1 cellular context compared by ENCODE assay signal in genomic region chr1:212967767-212968166, GRCh38.
TF ChIP-seq lines count a peak whose summit lies in the region.

No MANE protein-coding gene starts in this region.

TF ChIP-seq in K562, 482 proteins besides CTCF, POLR2A, EP300 and RAD21 (continued from another document and continues in another):
- TF ChIP-seq ZNF592 (IDR thresholded peaks at IDR 0.05) (no peak), NR2F6 (CRISPR knock-in tag; IDR thresholded peaks at IDR 0.05) (no peak), THAP7 (CRISPR knock-in tag; IDR thresholded peaks at IDR 0.05) (no peak), TFAP4 (CRISPR knock-in tag; IDR thresholded peaks at IDR 0.05; ENCODE audit: borderline replicate concordance) (no peak), GABPA (tag; conservative IDR thresholded peaks at IDR 0.05; ENCODE audit: low read depth) (no peak), SRSF7 (optimal IDR thresholded peaks at IDR 0.05; ENCODE audit: low read depth, low read length) (no peak), SAFB (IDR thresholded peaks at IDR 0.05; ENCODE audit: borderline replicate concordance, low read depth, low read length) (no peak), POLR3G (IDR thresholded peaks at IDR 0.05; ENCODE audit: extremely low read depth, insufficient read length, insufficient replicate concordance) (no peak), EP400 (IDR thresholded peaks at IDR 0.05) (no peak), NFRKB (IDR thresholded peaks at IDR 0.05; ENCODE audit: low read depth) (no peak), ZNF347 (CRISPR knock-in tag; IDR thresholded peaks at IDR 0.05; ENCODE audit: low read depth) (no peak), ZFX (CRISPR knock-in tag; IDR thresholded peaks at IDR 0.05) (no peak), MTA1 (IDR thresholded peaks at IDR 0.05; ENCODE audit: borderline replicate concordance) (0 out of 2 replicates have a peak, but pooled peaks have one; percentile 12), HDAC1 (IDR thresholded peaks at IDR 0.05) (peak in 1 of 2 experiments; percentile 44; a peak in 1 of 4 replicates), NBN (IDR thresholded peaks at IDR 0.05; ENCODE audit: low read depth) (no peak), YY1 (IDR thresholded peaks at IDR 0.05; ENCODE audit: borderline replicate concordance in 1 of 3, control insufficient read depth in 1 of 3, extremely low read depth in 1 of 3, insufficient read depth in 3 of 3, insufficient read length in 1 of 3, insufficient replicate concordance in 2 of 3, low read depth in 1 of 3, low read length in 2 of 3) (no peak), ZNF212 (CRISPR knock-in tag; IDR thresholded peaks at IDR 0.05) (no peak), ZNF24 (IDR thresholded peaks at IDR 0.05) (no peak), SRF (CRISPR knock-in tag; IDR thresholded peaks at IDR 0.05) (no peak), HSF4 (CRISPR knock-in tag; IDR thresholded peaks at IDR 0.05; ENCODE audit: borderline replicate concordance) (no peak), ARID1B (IDR thresholded peaks at IDR 0.05) (peak; percentile 43), ZFP36 (IDR thresholded peaks at IDR 0.05; ENCODE audit: low read depth, low read length, partially characterized antibody) (peak; percentile 18), MAFF (IDR thresholded peaks at IDR 0.05; ENCODE audit: low read length) (no peak), RBM34 (IDR thresholded peaks at IDR 0.05; ENCODE audit: borderline replicate concordance, insufficient read depth, low read length) (no peak), MAFG (tag; conservative IDR thresholded peaks at IDR 0.05) (peak; percentile 66), CTBP1 (IDR thresholded peaks at IDR 0.05; ENCODE audit: borderline replicate concordance) (peak; percentile 68), TSC22D4 (tag; IDR thresholded peaks at IDR 0.05) (no peak), KAT7 (CRISPR knock-in tag; IDR thresholded peaks at IDR 0.05; ENCODE audit: borderline replicate concordance) (no peak), ZFP1 (CRISPR knock-in tag; IDR thresholded peaks at IDR 0.05) (no peak), FOXP1 (CRISPR knock-in tag; IDR thresholded peaks at IDR 0.05) (no peak), CREBBP (IDR thresholded peaks at IDR 0.05; ENCODE audit: low read depth, low read length) (no peak), HNRNPLL (IDR thresholded peaks at IDR 0.05; ENCODE audit: low read depth, low read length, poor library complexity, severe bottlenecking) (no peak), ZNF165 (CRISPR knock-in tag; IDR thresholded peaks at IDR 0.05; ENCODE audit: borderline replicate concordance) (no peak), TAF7 (tag; IDR thresholded peaks at IDR 0.05) (no peak), ZEB2 (IDR thresholded peaks at IDR 0.05) (0 out of 2 replicates have a peak, but pooled peaks have one; percentile 43), STAT6 (CRISPR knock-in tag; IDR thresholded peaks at IDR 0.05) (no peak), TARDBP (IDR thresholded peaks at IDR 0.05) (no peak), EWSR1 (IDR thresholded peaks at IDR 0.05; ENCODE audit: borderline replicate concordance, low read depth, partially characterized antibody) (no peak)
- TF ChIP-seq, protein P1, sequence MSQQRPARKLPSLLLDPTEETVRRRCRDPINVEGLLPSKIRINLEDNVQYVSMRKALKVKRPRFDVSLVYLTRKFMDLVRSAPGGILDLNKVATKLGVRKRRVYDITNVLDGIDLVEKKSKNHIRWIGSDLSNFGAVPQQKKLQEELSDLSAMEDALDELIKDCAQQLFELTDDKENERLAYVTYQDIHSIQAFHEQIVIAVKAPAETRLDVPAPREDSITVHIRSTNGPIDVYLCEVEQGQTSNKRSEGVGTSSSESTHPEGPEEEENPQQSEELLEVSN (IDR thresholded peaks at IDR 0.05; ENCODE audit: borderline replicate concordance in 1 of 2, extremely low read depth in 1 of 2, insufficient read depth in 1 of 2, insufficient read length in 1 of 2, low read depth in 1 of 2, low read length in 1 of 2, poor library complexity in 1 of 2, severe bottlenecking in 1 of 2): no peak
- TF ChIP-seq, protein P2, sequence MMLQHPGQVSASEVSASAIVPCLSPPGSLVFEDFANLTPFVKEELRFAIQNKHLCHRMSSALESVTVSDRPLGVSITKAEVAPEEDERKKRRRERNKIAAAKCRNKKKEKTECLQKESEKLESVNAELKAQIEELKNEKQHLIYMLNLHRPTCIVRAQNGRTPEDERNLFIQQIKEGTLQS (IDR thresholded peaks at IDR 0.05): no peak
- TF ChIP-seq, protein P2 (CRISPR knock-in tag; conservative IDR thresholded peaks at IDR 0.05): no peak
- TF ChIP-seq, protein P3, sequence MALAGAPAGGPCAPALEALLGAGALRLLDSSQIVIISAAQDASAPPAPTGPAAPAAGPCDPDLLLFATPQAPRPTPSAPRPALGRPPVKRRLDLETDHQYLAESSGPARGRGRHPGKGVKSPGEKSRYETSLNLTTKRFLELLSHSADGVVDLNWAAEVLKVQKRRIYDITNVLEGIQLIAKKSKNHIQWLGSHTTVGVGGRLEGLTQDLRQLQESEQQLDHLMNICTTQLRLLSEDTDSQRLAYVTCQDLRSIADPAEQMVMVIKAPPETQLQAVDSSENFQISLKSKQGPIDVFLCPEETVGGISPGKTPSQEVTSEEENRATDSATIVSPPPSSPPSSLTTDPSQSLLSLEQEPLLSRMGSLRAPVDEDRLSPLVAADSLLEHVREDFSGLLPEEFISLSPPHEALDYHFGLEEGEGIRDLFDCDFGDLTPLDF (CRISPR knock-in tag; IDR thresholded peaks at IDR 0.05): no peak
- TF ChIP-seq, protein P4, sequence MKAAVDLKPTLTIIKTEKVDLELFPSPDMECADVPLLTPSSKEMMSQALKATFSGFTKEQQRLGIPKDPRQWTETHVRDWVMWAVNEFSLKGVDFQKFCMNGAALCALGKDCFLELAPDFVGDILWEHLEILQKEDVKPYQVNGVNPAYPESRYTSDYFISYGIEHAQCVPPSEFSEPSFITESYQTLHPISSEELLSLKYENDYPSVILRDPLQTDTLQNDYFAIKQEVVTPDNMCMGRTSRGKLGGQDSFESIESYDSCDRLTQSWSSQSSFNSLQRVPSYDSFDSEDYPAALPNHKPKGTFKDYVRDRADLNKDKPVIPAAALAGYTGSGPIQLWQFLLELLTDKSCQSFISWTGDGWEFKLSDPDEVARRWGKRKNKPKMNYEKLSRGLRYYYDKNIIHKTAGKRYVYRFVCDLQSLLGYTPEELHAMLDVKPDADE (conservative IDR thresholded peaks at IDR 0.05; ENCODE audit: control insufficient read depth, low read depth, low read length): no peak
- TF ChIP-seq, protein P5, sequence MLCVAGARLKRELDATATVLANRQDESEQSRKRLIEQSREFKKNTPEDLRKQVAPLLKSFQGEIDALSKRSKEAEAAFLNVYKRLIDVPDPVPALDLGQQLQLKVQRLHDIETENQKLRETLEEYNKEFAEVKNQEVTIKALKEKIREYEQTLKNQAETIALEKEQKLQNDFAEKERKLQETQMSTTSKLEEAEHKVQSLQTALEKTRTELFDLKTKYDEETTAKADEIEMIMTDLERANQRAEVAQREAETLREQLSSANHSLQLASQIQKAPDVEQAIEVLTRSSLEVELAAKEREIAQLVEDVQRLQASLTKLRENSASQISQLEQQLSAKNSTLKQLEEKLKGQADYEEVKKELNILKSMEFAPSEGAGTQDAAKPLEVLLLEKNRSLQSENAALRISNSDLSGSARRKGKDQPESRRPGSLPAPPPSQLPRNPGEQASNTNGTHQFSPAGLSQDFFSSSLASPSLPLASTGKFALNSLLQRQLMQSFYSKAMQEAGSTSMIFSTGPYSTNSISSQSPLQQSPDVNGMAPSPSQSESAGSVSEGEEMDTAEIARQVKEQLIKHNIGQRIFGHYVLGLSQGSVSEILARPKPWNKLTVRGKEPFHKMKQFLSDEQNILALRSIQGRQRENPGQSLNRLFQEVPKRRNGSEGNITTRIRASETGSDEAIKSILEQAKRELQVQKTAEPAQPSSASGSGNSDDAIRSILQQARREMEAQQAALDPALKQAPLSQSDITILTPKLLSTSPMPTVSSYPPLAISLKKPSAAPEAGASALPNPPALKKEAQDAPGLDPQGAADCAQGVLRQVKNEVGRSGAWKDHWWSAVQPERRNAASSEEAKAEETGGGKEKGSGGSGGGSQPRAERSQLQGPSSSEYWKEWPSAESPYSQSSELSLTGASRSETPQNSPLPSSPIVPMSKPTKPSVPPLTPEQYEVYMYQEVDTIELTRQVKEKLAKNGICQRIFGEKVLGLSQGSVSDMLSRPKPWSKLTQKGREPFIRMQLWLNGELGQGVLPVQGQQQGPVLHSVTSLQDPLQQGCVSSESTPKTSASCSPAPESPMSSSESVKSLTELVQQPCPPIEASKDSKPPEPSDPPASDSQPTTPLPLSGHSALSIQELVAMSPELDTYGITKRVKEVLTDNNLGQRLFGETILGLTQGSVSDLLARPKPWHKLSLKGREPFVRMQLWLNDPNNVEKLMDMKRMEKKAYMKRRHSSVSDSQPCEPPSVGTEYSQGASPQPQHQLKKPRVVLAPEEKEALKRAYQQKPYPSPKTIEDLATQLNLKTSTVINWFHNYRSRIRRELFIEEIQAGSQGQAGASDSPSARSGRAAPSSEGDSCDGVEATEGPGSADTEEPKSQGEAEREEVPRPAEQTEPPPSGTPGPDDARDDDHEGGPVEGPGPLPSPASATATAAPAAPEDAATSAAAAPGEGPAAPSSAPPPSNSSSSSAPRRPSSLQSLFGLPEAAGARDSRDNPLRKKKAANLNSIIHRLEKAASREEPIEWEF (CRISPR knock-in tag; IDR thresholded peaks at IDR 0.05): no peak
- TF ChIP-seq, protein P6, sequence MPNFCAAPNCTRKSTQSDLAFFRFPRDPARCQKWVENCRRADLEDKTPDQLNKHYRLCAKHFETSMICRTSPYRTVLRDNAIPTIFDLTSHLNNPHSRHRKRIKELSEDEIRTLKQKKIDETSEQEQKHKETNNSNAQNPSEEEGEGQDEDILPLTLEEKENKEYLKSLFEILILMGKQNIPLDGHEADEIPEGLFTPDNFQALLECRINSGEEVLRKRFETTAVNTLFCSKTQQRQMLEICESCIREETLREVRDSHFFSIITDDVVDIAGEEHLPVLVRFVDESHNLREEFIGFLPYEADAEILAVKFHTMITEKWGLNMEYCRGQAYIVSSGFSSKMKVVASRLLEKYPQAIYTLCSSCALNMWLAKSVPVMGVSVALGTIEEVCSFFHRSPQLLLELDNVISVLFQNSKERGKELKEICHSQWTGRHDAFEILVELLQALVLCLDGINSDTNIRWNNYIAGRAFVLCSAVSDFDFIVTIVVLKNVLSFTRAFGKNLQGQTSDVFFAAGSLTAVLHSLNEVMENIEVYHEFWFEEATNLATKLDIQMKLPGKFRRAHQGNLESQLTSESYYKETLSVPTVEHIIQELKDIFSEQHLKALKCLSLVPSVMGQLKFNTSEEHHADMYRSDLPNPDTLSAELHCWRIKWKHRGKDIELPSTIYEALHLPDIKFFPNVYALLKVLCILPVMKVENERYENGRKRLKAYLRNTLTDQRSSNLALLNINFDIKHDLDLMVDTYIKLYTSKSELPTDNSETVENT (CRISPR knock-in tag; IDR thresholded peaks at IDR 0.05): no peak
